In the genomic region with DNA sequence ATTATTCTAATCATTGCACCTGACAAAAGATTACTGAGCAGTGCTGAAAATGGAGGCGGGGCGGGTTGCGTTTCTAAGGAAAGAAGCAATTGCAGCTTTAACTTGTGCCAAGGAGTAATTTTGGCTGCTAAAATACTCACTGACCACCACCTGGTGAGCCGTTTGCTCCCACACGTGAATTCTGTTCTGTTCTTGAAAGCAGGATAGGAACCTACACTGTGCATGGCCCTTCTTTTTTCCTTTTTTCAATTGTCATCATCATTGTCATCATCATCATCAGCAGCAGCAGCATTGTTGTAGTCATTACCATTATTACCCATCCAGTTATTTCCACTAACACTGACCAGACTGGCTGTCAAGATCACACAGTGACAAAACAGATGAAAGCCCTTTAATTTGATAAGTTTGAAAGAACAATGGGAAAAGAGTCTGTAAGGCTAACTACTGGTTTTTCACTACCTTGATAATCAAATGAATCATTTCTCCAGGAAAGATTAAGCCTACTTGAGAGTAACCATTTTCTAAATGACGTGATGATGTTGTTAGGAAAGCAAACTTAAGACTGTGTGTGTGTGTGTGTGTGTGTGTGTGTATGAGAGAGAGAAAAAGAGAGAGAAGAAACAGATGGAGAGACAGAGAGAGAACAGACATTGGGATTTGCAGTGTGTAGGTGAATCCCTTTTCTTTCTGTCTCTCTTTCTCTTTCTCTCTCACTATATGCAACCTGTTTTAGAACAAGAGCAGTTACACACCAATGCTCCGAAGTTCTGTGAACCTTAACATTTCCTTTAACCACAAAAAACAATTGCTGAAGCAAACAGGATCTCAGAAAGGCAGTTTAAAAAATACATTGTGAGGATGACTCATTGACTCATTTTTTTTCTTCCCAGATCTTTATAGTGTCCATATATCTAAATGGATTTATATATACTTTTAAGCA, we compare ENCODE assay signal across 9 cellular contexts. TPM values are rescaled to one million over a fixed set of nuclear protein-coding genes. Genes with fewer than 3 reads are reported as not detected.
DNase-seq lines count a peak whose midpoint lies in the region; ATAC-seq and TF ChIP-seq lines count a peak whose summit lies in the region.
"Had no signal": no experiment of that assay in that cellular context is flagged by ENCODE, and none has a peak within 500 bp of the region (broad histone marks: within the 10 kb centered on the region; RNA-seq: fewer than 3 reads in every experiment).

No MANE protein-coding gene starts in this region.

- H3K56ac ChIP-seq in IMR-90 (ENCODE audit: extremely low read depth, insufficient read depth, low read length) = no peak overlapping the region

- no peaks in the 10 kb centered on the region for H3K27me3 ChIP-seq in IMR-90 (ENCODE audit: control insufficient read depth, insufficient read depth, low read length)
- no peaks in the 10 kb centered on the region for H3K27me3 ChIP-seq in brain microvascular endothelial cell (replicated peaks)

- H2AFZ ChIP-seq in IMR-90 (replicated peaks; ENCODE audit: low read length, poor library complexity) = no peak overlapping the region
- H2AFZ ChIP-seq: parathyroid adenoma had no signal

- peak overlapping the region; percentile 25; the same call in 1 of the 2 replicates for H4K5ac ChIP-seq in IMR-90 (ENCODE audit: low read depth, low read length)

- TF ChIP-seq POLR2A in IMR-90 (IDR thresholded peaks at IDR 0.05; ENCODE audit: low read depth, low read length) = no peak

- peak overlapping the region; percentile 88 for H3K4me3 Mint-ChIP-seq in activated T-cell treated with anti-CD3 and anti-CD28 coated beads, Interleukin-2, amount 50 U/mL, for 24 hours

- peak overlapping the region; percentile 36; the same call in 1 of the 2 replicates for H3K4me2 ChIP-seq in IMR-90 (ENCODE audit: low read depth, low read length)

- no peak overlapping the region; the same call in 1 of the 2 replicates for H3K14ac ChIP-seq in IMR-90 (replicated peaks; ENCODE audit: low read depth, low read length)

- intact Hi-C loops in IMR-90 (cut with micrococcal nuclease) = loop anchor here (2.0 kb wide), 2 partner anchors 59 to 123 kb away; no protein-coding TSS in a partner anchor

- no peak overlapping the region; the same call in 1 of the 2 replicates for H4K91ac ChIP-seq in IMR-90 (ENCODE audit: insufficient read depth, low read depth, low read length)

- no peak for TF ChIP-seq RAD21 in IMR-90 (IDR thresholded peaks at IDR 0.05; ENCODE audit: low read length)

- H3K18ac ChIP-seq in IMR-90 (ENCODE audit: low read depth, low read length) = peak overlapping the region; percentile 61; the same call in 1 of the 2 replicates

- peak; percentile 50 for DNase-seq in activated T-cell treated with anti-CD3 and anti-CD28 coated beads, Interleukin-2, amount 50 U/mL, for 24 hours
- no peak for DNase-seq in activated T-cell treated with anti-CD3 and anti-CD28 coated beads, Interleukin-2, amount 50 U/mL, for 1 hour
- DNase-seq in IMR-90 (peak; percentile 67), cardiac fibroblast (ENCODE audit: low read depth in 2 of 2) (peak; percentile 52 to 56), DMS153 treated with DMSO at 0.1 percent for 48 hours (lab: John Stamatoyannopoulos, UW; ENCODE audit: unreplicated experiment) (no peak), cerebellar cortex (ENCODE audit: low spot score) (no peak), brain microvascular endothelial cell (no peak)
- DNase-seq in stimulated activated naive CD8-positive, alpha-beta T cell treated with anti-CD3 and anti-CD28 coated beads, Interleukin-15, Interleukin-2, amounts not matched to agents 100 U/mL and 50 U/mL, for 24 hours = peak; percentile 25

- BruUV-seq in IMR-90 (replicated peaks; lab: Mats Ljungman, UMichigan) = no TSS peak

- H3K27ac ChIP-seq in IMR-90 (ENCODE audit: insufficient read depth, low read length) (no peak overlapping the region), brain microvascular endothelial cell (no peak overlapping the region)
- H3K27ac ChIP-seq: parathyroid adenoma had no signal

- in situ Hi-C loops in IMR-90 (cut with MboI; ENCODE audit: low sequenced_read_pairs) (no loop called here), brain microvascular endothelial cell (cut with HindIII; ENCODE audit: low pct_ligation_motif_present, low sequenced_read_pairs) (no loop called here)

- H3K9me1 ChIP-seq in IMR-90 (ENCODE audit: insufficient read depth, low read length) = peaks cover 18% of the 10 kb centered on the region

- H4K20me1 ChIP-seq in IMR-90 (ENCODE audit: insufficient read depth, low read length) = no peaks in the 10 kb centered on the region

- peak overlapping the region; percentile 4; the same call in 1 of the 2 replicates for H3K4ac ChIP-seq in IMR-90 (ENCODE audit: low read depth, low read length)

- H3K23ac ChIP-seq in IMR-90 (ENCODE audit: low read depth, low read length) = no peak overlapping the region

- H3K79me1 ChIP-seq in IMR-90 (ENCODE audit: low read depth in 1 of 2, low read length in 2 of 2) = no peaks in the 10 kb centered on the region

- peaks cover 96% of the 10 kb centered on the region for H3K4me1 Mint-ChIP-seq in activated T-cell treated with anti-CD3 and anti-CD28 coated beads, Interleukin-2, amount 50 U/mL, for 24 hours (ENCODE audit: low read depth)

- no peak overlapping the region for H3K9ac ChIP-seq in IMR-90 (ENCODE audit: low read depth, low read length)
- H3K9ac ChIP-seq: parathyroid adenoma had no signal

- peak overlapping the region; percentile 51 for H2BK5ac ChIP-seq in IMR-90 (ENCODE audit: low read depth, low read length, poor library complexity, severe bottlenecking)

- H3K4me3 ChIP-seq in IMR-90 (ENCODE audit: insufficient read depth, low read depth, low read length) = no peak overlapping the region
- H3K4me3 ChIP-seq in cardiac fibroblast (replicated peaks in 1 of 2; ENCODE audit: low read depth in 2 of 2, low read length in 2 of 2) = no peak overlapping the region
- no peak overlapping the region for H3K4me3 ChIP-seq in brain microvascular endothelial cell (ENCODE audit: low read depth, low read length)

- peak overlapping the region; percentile 75 for H2BK20ac ChIP-seq in IMR-90 (ENCODE audit: low read depth, low read length)

- POLR2A ChIA-PET in IMR-90 (lab: Charles Lee; ENCODE audit: unreplicated experiment) = no interaction called here

- H3K36me3 Mint-ChIP-seq in activated T-cell treated with anti-CD3 and anti-CD28 coated beads, Interleukin-2, amount 50 U/mL, for 24 hours (ENCODE audit: low read depth) = peaks cover 9% of the 10 kb centered on the region

- no peaks in the 10 kb centered on the region for H3K27me3 Mint-ChIP-seq in activated T-cell treated with anti-CD3 and anti-CD28 coated beads, Interleukin-2, amount 50 U/mL, for 24 hours

- H3K27ac Mint-ChIP-seq in activated T-cell treated with anti-CD3 and anti-CD28 coated beads, Interleukin-2, amount 50 U/mL, for 24 hours = peak overlapping the region; percentile 96

- H2AK9ac ChIP-seq in IMR-90 (replicated peaks; ENCODE audit: low read depth, low read length, poor library complexity) = no peak overlapping the region

- TF ChIP-seq CTCF in IMR-90 (conservative IDR thresholded peaks at IDR 0.05; ENCODE audit: low read depth, low read length) = no peak
- no peak for TF ChIP-seq CTCF in cardiac fibroblast (IDR thresholded peaks at IDR 0.05; ENCODE audit: low read depth, low read length)
- TF ChIP-seq CTCF in brain microvascular endothelial cell (IDR thresholded peaks at IDR 0.05; ENCODE audit: low read depth, low read length, missing control alignments) = no peak

- 58% methylated on average over 2 of the region's 7 CpGs; no CpG with 5 or more reads in 1 of the 2 experiments for WGBS in IMR-90 (ENCODE audit: extremely low coverage in 2 of 2, insufficient read length in 1 of 2), 2 experiments

- no peaks in the 10 kb centered on the region for H3K36me3 ChIP-seq in IMR-90 (ENCODE audit: control insufficient read depth, insufficient read depth, low read length)
- no peaks in the 10 kb centered on the region for H3K36me3 ChIP-seq in brain microvascular endothelial cell (replicated peaks)

- H2AK5ac ChIP-seq in IMR-90 (ENCODE audit: low read depth, low read length) = peak overlapping the region; percentile 61; the same call in 1 of the 2 replicates

- peak overlapping the region; percentile 62; the same call in 2 of the 3 replicates for H2BK15ac ChIP-seq in IMR-90 (ENCODE audit: low read depth, low read length)

- CTCF ChIA-PET in IMR-90 (lab: Yijun Ruan, JAX) = interaction anchor here (1.1 kb wide), 1 partner anchor 25 kb away, joined by 3 read pairs; no protein-coding TSS in a partner anchor

- H3K9me3 Mint-ChIP-seq in activated T-cell treated with anti-CD3 and anti-CD28 coated beads, Interleukin-2, amount 50 U/mL, for 24 hours = peaks cover 6% of the 10 kb centered on the region

- no peak for ATAC-seq in IMR-90 (ENCODE audit: low read depth)
- ATAC-seq in stimulated activated naive CD8-positive, alpha-beta T cell treated with anti-CD3 and anti-CD28 coated beads, Interleukin-15, Interleukin-2, amounts not matched to agents 100 U/mL and 50 U/mL, for 24 hours = peak; percentile 20

- no peaks in the 10 kb centered on the region for H3K9me3 ChIP-seq in IMR-90 (ENCODE audit: control insufficient read depth, insufficient read depth, low read length)

- H3K4me1 ChIP-seq in IMR-90 (ENCODE audit: control insufficient read depth, insufficient read depth, low read length) = peaks cover 25% of the 10 kb centered on the region
- H3K4me1 ChIP-seq: parathyroid adenoma had no signal

- dilution Hi-C loops in IMR-90 (cut with HindIII; ENCODE audit: low sequenced_read_pairs, unreplicated experiment) = no loop called here

- H4K8ac ChIP-seq in IMR-90 (ENCODE audit: low read depth in 2 of 2, low read length in 2 of 2) = peak overlapping the region in 1 of 2 experiments; percentile 33; a peak in 1 of 4 replicates

- peak overlapping the region; percentile 26; the same call in 1 of the 2 replicates for H2BK120ac ChIP-seq in IMR-90 (ENCODE audit: low read depth, low read length)

TF ChIP-seq in IMR-90, 13 proteins besides CTCF, POLR2A, EP300 and RAD21:
- TF ChIP-seq FOS (IDR thresholded peaks at IDR 0.05; ENCODE audit: low read depth, low read length) (peak; percentile 22; the same call in 1 of the 2 replicates), BHLHE40 (IDR thresholded peaks at IDR 0.05; ENCODE audit: low read depth, low read length) (no peak)

RNA-seq across cellular contexts. Expression of a gene that starts 3.7 kb away (rescaled TPM):
- total RNA-seq in IMR-90 (2012; rRNA removed) = 0.83 and 1.1 TPM in 2 replicates
- polyA plus RNA-seq in IMR-90 (2012; rRNA removed) = 0.87 and 1.2 TPM in 2 replicates
- 0.71 and 0.74 TPM in 2 replicates for polyA plus RNA-seq in IMR-90 (2012; cell fraction: cytosol; rRNA removed)
- 0.82 and 2.2 TPM in 2 replicates for polyA plus RNA-seq in IMR-90 (2012; cell fraction: nucleus; rRNA removed; ENCODE audit: low replicate concordance)

Comparison
In these comparisons a context has a peak if more than half of its experiments do, and no peak if none do; other contexts are left out.
1. DNase-seq: peak in activated T-cell treated with anti-CD3 and anti-CD28 coated beads, Interleukin-2, amount 50 U/mL, for 24 hours (single experiment), IMR-90 (single experiment), cardiac fibroblast (2 of 2) and stimulated activated naive CD8-positive, alpha-beta T cell treated with anti-CD3 and anti-CD28 coated beads, Interleukin-15, Interleukin-2, amounts not matched to agents 100 U/mL and 50 U/mL, for 24 hours (single experiment); none in activated T-cell treated with anti-CD3 and anti-CD28 coated beads, Interleukin-2, amount 50 U/mL, for 1 hour (single experiment), DMS153 treated with DMSO at 0.1 percent for 48 hours (single experiment), cerebellar cortex (single experiment) and brain microvascular endothelial cell (single experiment).